ENCODE assay signal across 13 cellular contexts in the genomic region with DNA sequence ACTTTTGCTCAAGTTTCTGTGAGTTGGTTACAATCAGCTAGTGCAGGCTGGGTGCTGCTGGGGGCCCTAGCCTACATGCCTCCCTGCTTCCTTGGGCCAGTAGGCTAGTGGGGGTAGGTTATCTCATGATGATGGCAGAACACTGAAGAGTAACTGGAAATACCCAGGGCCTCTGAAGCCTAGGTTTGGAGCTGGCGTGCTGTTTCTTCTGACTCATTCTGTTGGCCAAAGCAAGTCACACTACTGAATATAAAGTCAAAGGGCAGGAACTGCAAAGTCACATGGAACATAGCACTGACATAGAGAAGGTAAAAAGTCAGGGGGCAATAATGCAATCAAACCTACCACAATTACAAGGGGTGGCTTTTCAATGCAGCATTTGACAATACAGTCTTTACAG. TPM values are rescaled to one million over a fixed set of nuclear protein-coding genes. Genes with fewer than 3 reads are reported as not detected.
DNase-seq lines count a peak whose midpoint lies in the region; ATAC-seq and TF ChIP-seq lines count a peak whose summit lies in the region.
"Had no signal": no experiment of that assay in that cellular context is flagged by ENCODE, and none has a peak within 500 bp of the region (broad histone marks: within the 10 kb centered on the region; RNA-seq: fewer than 3 reads in every experiment).

No MANE protein-coding gene starts in this region.

- peaks cover 75% of the 10 kb centered on the region for H3K4me1 ChIP-seq in CD8-positive, alpha-beta memory T cell (ENCODE audit: insufficient read depth, low read length)
- H3K4me1 ChIP-seq in Karpas-422 (ENCODE audit: low read length) = peaks cover 18% of the 10 kb centered on the region
- H3K4me1 ChIP-seq: BLaER1 had no signal

- H3K9me2 ChIP-seq in Karpas-422 (replicated peaks; ENCODE audit: insufficient read depth, low read length) = no peaks in the 10 kb centered on the region

- H4K20me1 ChIP-seq in Karpas-422 (ENCODE audit: insufficient read depth, low read depth, low read length) = no peaks in the 10 kb centered on the region

- H3K27ac Mint-ChIP-seq in CD8-positive, alpha-beta memory T cell = peak overlapping the region; percentile 41 to 95 (median 72)
- peak overlapping the region; percentile 71 to 90 for H3K27ac Mint-ChIP-seq in T-cell

- no peaks in the 10 kb centered on the region for H3K27me3 ChIP-seq in CD8-positive, alpha-beta memory T cell (ENCODE audit: insufficient read depth, low read length, poor library complexity, severe bottlenecking)
- H3K27me3 ChIP-seq in Karpas-422 (ENCODE audit: low read length) = no peaks in the 10 kb centered on the region
- H3K27me3 ChIP-seq: BLaER1, cardiac muscle cell, ovary had no signal

- no peaks in the 10 kb centered on the region for H3K9me3 ChIP-seq in CD8-positive, alpha-beta memory T cell (ENCODE audit: low read length)
- H3K9me3 ChIP-seq in Karpas-422 (ENCODE audit: low read length) = no peaks in the 10 kb centered on the region
- H3K9me3 ChIP-seq: BLaER1, ovary had no signal

- peaks cover 94% of the 10 kb centered on the region for H3K79me2 ChIP-seq in Karpas-422 (ENCODE audit: low read length)

- H3K4me3 Mint-ChIP-seq in CD8-positive, alpha-beta memory T cell = no peak overlapping the region
- H3K4me3 Mint-ChIP-seq in T-cell = peak overlapping the region in 1 of 3 donors; percentile 27

- H3K4me3 ChIP-seq in CD8-positive, alpha-beta memory T cell (ENCODE audit: low read length) = no peak overlapping the region
- H3K4me3 ChIP-seq in fibroblast of the aortic adventitia (ENCODE audit: low read depth, low read length) (no peak overlapping the region), Karpas-422 (ENCODE audit: low read length) (no peak overlapping the region)
- H3K4me3 ChIP-seq: BLaER1, cardiac muscle cell, ovary had no signal

- peaks cover 85 to 100% (median 100%) of the 10 kb centered on the region in 3 donors for H3K4me1 Mint-ChIP-seq in CD8-positive, alpha-beta memory T cell
- peaks cover 91 to 97% (median 94%) of the 10 kb centered on the region in 3 donors for H3K4me1 Mint-ChIP-seq in T-cell

- H3K36me3 Mint-ChIP-seq in CD8-positive, alpha-beta memory T cell = peaks cover 0 to 96% (median 54%) of the 10 kb centered on the region in 3 donors
- peaks cover 66% of the 10 kb centered on the region for H3K36me3 Mint-ChIP-seq in T-cell

- H3K9ac ChIP-seq in Karpas-422 (ENCODE audit: low read length) = no peak overlapping the region
- H3K9ac ChIP-seq: BLaER1 had no signal

- POLR2A ChIA-PET in CD8-positive, alpha-beta memory T cell (lab: Charles Lee) = no interaction called here
- POLR2A ChIA-PET in T-cell (lab: Charles Lee) = no interaction called here

- H3K27ac ChIP-seq in CD8-positive, alpha-beta memory T cell (ENCODE audit: low read depth, low read length) = no peak overlapping the region
- H3K27ac ChIP-seq in Karpas-422 (ENCODE audit: low read length) = no peak overlapping the region
- H3K27ac ChIP-seq: BLaER1, cardiac muscle cell, ovary had no signal

- ATAC-seq in GM21360 (IDR thresholded peaks at IDR 0.05; ENCODE audit: unreplicated experiment) = peak; percentile 57
- ATAC-seq in T-cell (replicated peaks in 1 of 4) = no peak
- ATAC-seq in HG02884 (IDR thresholded peaks at IDR 0.05; ENCODE audit: unreplicated experiment) = no peak

- no peaks in the 10 kb centered on the region for H3K27me3 Mint-ChIP-seq in CD8-positive, alpha-beta memory T cell
- no peaks in the 10 kb centered on the region for H3K27me3 Mint-ChIP-seq in T-cell

- CTCF ChIA-PET in CD8-positive, alpha-beta memory T cell (lab: Charles Lee) = interaction anchor here (1.5 to 2.2 kb wide), 2 partner anchors 123 to 169 kb away, joined by 5 to 6 read pairs; no protein-coding TSS in a partner anchor
- CTCF ChIA-PET in T-cell (lab: Charles Lee) = interaction anchor here in 1 of 2 donors (1.6 kb wide), 1 partner anchor 19 kb away, joined by 4 read pairs; no protein-coding TSS in a partner anchor

- peaks cover 22% of the 10 kb centered on the region for H3K36me3 ChIP-seq in CD8-positive, alpha-beta memory T cell (ENCODE audit: insufficient read depth, low read length)
- H3K36me3 ChIP-seq in Karpas-422 (ENCODE audit: insufficient read depth, low read length) = peaks cover 12% of the 10 kb centered on the region; the same call in 1 of the 2 replicates
- H3K36me3 ChIP-seq: cardiac muscle cell, ovary had no signal

- H2AFZ ChIP-seq in Karpas-422 (ENCODE audit: low read length) = no peak overlapping the region

- no peak overlapping the region for H3K4me2 ChIP-seq in Karpas-422 (ENCODE audit: low read depth, low read length, poor library complexity, severe bottlenecking)
- H3K4me2 ChIP-seq: BLaER1 had no signal

- no peak for DNase-seq in CD8-positive, alpha-beta memory T cell
- no peak for DNase-seq in T-cell
- peak; percentile 46 for DNase-seq in fibroblast of the aortic adventitia (ENCODE audit: low read depth)
- DNase-seq in Karpas-422 = no peak
- no peak for DNase-seq in NCI-H526 (lab: John Stamatoyannopoulos, UW)
- DNase-seq in NOMO-1 (lab: John Stamatoyannopoulos, UW; ENCODE audit: unreplicated experiment in 2 of 2) = no peak
- DNase-seq: ovary, SIG-M5 had no signal

- no peak for TF ChIP-seq CTCF in fibroblast of the aortic adventitia (IDR thresholded peaks at IDR 0.05; ENCODE audit: insufficient read depth, low read length)

- no peaks in the 10 kb centered on the region for H3K9me3 Mint-ChIP-seq in CD8-positive, alpha-beta memory T cell
- H3K9me3 Mint-ChIP-seq in T-cell = peaks cover 0 to 7% (median 0%) of the 10 kb centered on the region in 3 donors

RNA-seq across cellular contexts. Expression of a gene that starts 34.5 kb away (rescaled TPM):
- 10 to 100 TPM; 64.7 to 67.9 TPM for total RNA-seq in CD8-positive, alpha-beta memory T cell
- 90.9 TPM for polyA plus RNA-seq in CD8-positive, alpha-beta memory T cell
- total RNA-seq in T-cell = 100 to 1,000 TPM; 118 to 148 (median 131) TPM
- total RNA-seq in fibroblast of the aortic adventitia (ENCODE audit: low replicate concordance) = 0.09 TPM in 1 of 2 replicates, not detected in the other
- 51.2 and 71.1 TPM in 2 replicates for total RNA-seq in Karpas-422 (2014; rRNA removed; shearing (Covaris generic); ENCODE audit: low replicate concordance)
- total RNA-seq: LHCN-M2 had no signal

Comparison
In these comparisons a context has a peak if more than half of its experiments do, and no peak if none do; other contexts are left out.
1. RNA of a gene that starts 34.5 kb away (total RNA-seq): 118 to 148 TPM in T-cell, 51.2 to 71.1 TPM in Karpas-422 and 64.7 to 67.9 TPM in CD8-positive, alpha-beta memory T cell; 0.09 TPM in fibroblast of the aortic adventitia; every median in the first group is over 10 times any median in the second.